Comparison of ENCODE assay signal across 1 cellular context in the genomic region with DNA sequence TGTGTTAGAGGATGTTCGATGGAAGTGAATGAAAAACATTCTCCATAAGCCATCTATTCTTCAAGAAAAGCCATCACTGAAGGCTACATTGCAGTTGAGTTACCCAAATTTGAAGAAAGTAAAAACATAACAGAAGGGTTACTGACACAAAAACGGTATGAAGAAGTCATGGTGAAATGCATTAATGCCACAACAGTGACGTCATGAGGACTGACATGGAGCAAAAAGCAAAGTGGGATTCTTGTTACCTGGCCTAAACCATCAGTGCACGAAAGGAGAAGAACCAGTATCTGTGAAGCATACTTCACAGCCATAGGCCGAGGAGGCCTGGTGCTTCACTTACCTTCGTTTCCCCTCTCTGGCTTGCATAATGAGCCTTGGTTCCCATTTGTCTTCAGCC.
A peak's percentile ranks its signal among the peaks of the same experiment; 100 is the strongest.
TF ChIP-seq lines count a peak whose summit lies in the region.

No MANE protein-coding gene starts in this region.

TF ChIP-seq in K562, 482 proteins besides CTCF, POLR2A, EP300 and RAD21 (continued from another document):
- TF ChIP-seq, protein P1, sequence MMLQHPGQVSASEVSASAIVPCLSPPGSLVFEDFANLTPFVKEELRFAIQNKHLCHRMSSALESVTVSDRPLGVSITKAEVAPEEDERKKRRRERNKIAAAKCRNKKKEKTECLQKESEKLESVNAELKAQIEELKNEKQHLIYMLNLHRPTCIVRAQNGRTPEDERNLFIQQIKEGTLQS (IDR thresholded peaks at IDR 0.05), result peak; percentile 27; the same call in 1 of the 2 replicates
- TF ChIP-seq, protein P1 (CRISPR knock-in tag; conservative IDR thresholded peaks at IDR 0.05), result no peak
